Comparison of ENCODE assay signal across 3 cellular contexts in genomic region chr10:29317423-29318021, GRCh38.
TF ChIP-seq lines count a peak whose summit lies in the region.

No MANE protein-coding gene starts in this region.

TF ChIP-seq in SK-N-SH, 30 proteins besides CTCF, POLR2A, EP300 and RAD21:
- TF ChIP-seq ZBTB33 (IDR thresholded peaks at IDR 0.05; ENCODE audit: borderline replicate concordance, low read depth) (no peak), FOXM1 (IDR thresholded peaks at IDR 0.05; ENCODE audit: low read depth) (no peak), CHD2 (IDR thresholded peaks at IDR 0.05; ENCODE audit: low read length, partially characterized antibody) (no peak), REST (IDR thresholded peaks at IDR 0.05; ENCODE audit: low read depth, low read length) (no peak), TEAD4 (IDR thresholded peaks at IDR 0.05; ENCODE audit: borderline replicate concordance, insufficient read depth) (no peak), MEF2A (IDR thresholded peaks at IDR 0.05; ENCODE audit: borderline replicate concordance, low read depth) (no peak)

TF ChIP-seq in SK-N-SH treated with all-trans-retinoic acid at 6 μM for 48 hours, 23 proteins besides CTCF, POLR2A, EP300 and RAD21:
- TF ChIP-seq ESRRG (CRISPR knock-in tag; IDR thresholded peaks at IDR 0.05) (no peak), CSDC2 (CRISPR knock-in tag; IDR thresholded peaks at IDR 0.05) (no peak), SNAI2 (CRISPR knock-in tag; IDR thresholded peaks at IDR 0.05) (no peak), ZFP30 (CRISPR knock-in tag; IDR thresholded peaks at IDR 0.05) (no peak), ZNF8 (CRISPR knock-in tag; IDR thresholded peaks at IDR 0.05) (no peak), GLIS3 (CRISPR knock-in tag; IDR thresholded peaks at IDR 0.05) (no peak), TCF4 (CRISPR knock-in tag; IDR thresholded peaks at IDR 0.05; ENCODE audit: borderline replicate concordance) (no peak), PATZ1 (CRISPR knock-in tag; IDR thresholded peaks at IDR 0.05; ENCODE audit: borderline replicate concordance) (no peak)

TF ChIP-seq in HepG2, 621 proteins besides CTCF, POLR2A, EP300 and RAD21 (continues in another document):
- peak; percentile 97 for TF ChIP-seq KDM1A (CRISPR knock-in tag; IDR thresholded peaks at IDR 0.05)
- TF ChIP-seq CEBPG (CRISPR knock-in tag; IDR thresholded peaks at IDR 0.05): peak; percentile 26; the same call in 1 of the 2 replicates
- TF ChIP-seq ZBTB26 (CRISPR knock-in tag; IDR thresholded peaks at IDR 0.05; ENCODE audit: borderline replicate concordance): no peak
- TF ChIP-seq AFF4 (CRISPR knock-in tag; IDR thresholded peaks at IDR 0.05): no peak
- TF ChIP-seq ZMYM3 (CRISPR knock-in tag; IDR thresholded peaks at IDR 0.05): peak; percentile 94
- TF ChIP-seq ZNF292 (CRISPR knock-in tag; IDR thresholded peaks at IDR 0.05; ENCODE audit: borderline replicate concordance, low read depth): 0 out of 2 replicates have a peak, but pooled peaks have one; percentile 18
- peak; percentile 63; the same call in 1 of the 2 replicates for TF ChIP-seq CHD4 (IDR thresholded peaks at IDR 0.05; ENCODE audit: borderline replicate concordance, low read length)
- 0 out of 2 replicates have a peak, but pooled peaks have one; percentile 34 for TF ChIP-seq SSRP1 (CRISPR knock-in tag; IDR thresholded peaks at IDR 0.05)
- peak; percentile 35 for TF ChIP-seq MAX (IDR thresholded peaks at IDR 0.05)
- TF ChIP-seq FOXP1 (IDR thresholded peaks at IDR 0.05): no peak
- no peak for TF ChIP-seq FOXP1 (CRISPR knock-in tag; IDR thresholded peaks at IDR 0.05)
- peak; percentile 94 for TF ChIP-seq ZNF460 (CRISPR knock-in tag; IDR thresholded peaks at IDR 0.05; ENCODE audit: borderline replicate concordance)
- TF ChIP-seq ZNF83 (CRISPR knock-in tag; IDR thresholded peaks at IDR 0.05; ENCODE audit: borderline replicate concordance): no peak
- TF ChIP-seq PRDM15 (CRISPR knock-in tag; IDR thresholded peaks at IDR 0.05): peak; percentile 46; the same call in 1 of the 2 replicates
- no peak for TF ChIP-seq YEATS2 (CRISPR knock-in tag; IDR thresholded peaks at IDR 0.05; ENCODE audit: borderline replicate concordance)
- TF ChIP-seq BCL6 (CRISPR knock-in tag; IDR thresholded peaks at IDR 0.05): 0 out of 2 replicates have a peak, but pooled peaks have one; percentile 11
- TF ChIP-seq POGZ (CRISPR knock-in tag; IDR thresholded peaks at IDR 0.05): peak; percentile 12; the same call in 1 of the 2 replicates
- peak; percentile 78; the same call in 1 of the 2 replicates for TF ChIP-seq ADNP (CRISPR knock-in tag; IDR thresholded peaks at IDR 0.05)
- peak; percentile 54; the same call in 1 of the 2 replicates for TF ChIP-seq TARDBP (CRISPR knock-in tag; IDR thresholded peaks at IDR 0.05)
- peak; percentile 85; the same call in 1 of the 2 replicates for TF ChIP-seq ZNF768 (CRISPR knock-in tag; IDR thresholded peaks at IDR 0.05)
- no peak for TF ChIP-seq RXRB (CRISPR knock-in tag; IDR thresholded peaks at IDR 0.05; ENCODE audit: borderline replicate concordance)
- TF ChIP-seq ZMYM4 (CRISPR knock-in tag; IDR thresholded peaks at IDR 0.05): peak; percentile 44; the same call in 1 of the 2 replicates
- no peak for TF ChIP-seq FOXJ3 (CRISPR knock-in tag; IDR thresholded peaks at IDR 0.05; ENCODE audit: borderline replicate concordance)
- TF ChIP-seq REPIN1 (CRISPR knock-in tag; IDR thresholded peaks at IDR 0.05; ENCODE audit: borderline replicate concordance, low read depth): 0 out of 2 replicates have a peak, but pooled peaks have one; percentile 22
- no peak for TF ChIP-seq POLR2AphosphoS5 (IDR thresholded peaks at IDR 0.05; ENCODE audit: low read depth, low read length)
- TF ChIP-seq ARNT2 (CRISPR knock-in tag; IDR thresholded peaks at IDR 0.05; ENCODE audit: low read depth): 0 out of 2 replicates have a peak, but pooled peaks have one; percentile 9
- peak; percentile 66 for TF ChIP-seq ZFP91 (CRISPR knock-in tag; IDR thresholded peaks at IDR 0.05; ENCODE audit: borderline replicate concordance)
- peak; percentile 28; the same call in 1 of the 2 replicates for TF ChIP-seq HNF4A (CRISPR knock-in tag; IDR thresholded peaks at IDR 0.05)
- TF ChIP-seq KDM4B (CRISPR knock-in tag; IDR thresholded peaks at IDR 0.05): no peak
- peak; percentile 85 for TF ChIP-seq RCOR2 (CRISPR knock-in tag; IDR thresholded peaks at IDR 0.05)
- no peak for TF ChIP-seq PCBP2 (optimal IDR thresholded peaks at IDR 0.05; ENCODE audit: low read depth, low read length, poor library complexity, severe bottlenecking)
- 0 out of 2 replicates have a peak, but pooled peaks have one; percentile 7 for TF ChIP-seq ZNF644 (CRISPR knock-in tag; IDR thresholded peaks at IDR 0.05; ENCODE audit: low read depth)
- peak; percentile 68 for TF ChIP-seq SP5 (CRISPR knock-in tag; IDR thresholded peaks at IDR 0.05; ENCODE audit: borderline replicate concordance, low read depth)
- 0 out of 2 replicates have a peak, but pooled peaks have one; percentile 33 for TF ChIP-seq MED1 (CRISPR knock-in tag; IDR thresholded peaks at IDR 0.05)
- TF ChIP-seq ZNF513 (CRISPR knock-in tag; conservative IDR thresholded peaks at IDR 0.05): no peak
- peak; percentile 98 for TF ChIP-seq ZNF629 (CRISPR knock-in tag; conservative IDR thresholded peaks at IDR 0.05)
- 0 out of 2 replicates have a peak, but pooled peaks have one; percentile 15 for TF ChIP-seq TAF1 (CRISPR knock-in tag; IDR thresholded peaks at IDR 0.05)
- no peak for TF ChIP-seq BCLAF1 (IDR thresholded peaks at IDR 0.05)
- TF ChIP-seq CCAR2 (optimal IDR thresholded peaks at IDR 0.05; ENCODE audit: low read depth, low read length): peak; percentile 23
- peak; percentile 16; the same call in 1 of the 2 replicates for TF ChIP-seq HDAC1 (CRISPR knock-in tag; IDR thresholded peaks at IDR 0.05)
